ENCODE assay signal across 8 cellular contexts in the genomic region with DNA sequence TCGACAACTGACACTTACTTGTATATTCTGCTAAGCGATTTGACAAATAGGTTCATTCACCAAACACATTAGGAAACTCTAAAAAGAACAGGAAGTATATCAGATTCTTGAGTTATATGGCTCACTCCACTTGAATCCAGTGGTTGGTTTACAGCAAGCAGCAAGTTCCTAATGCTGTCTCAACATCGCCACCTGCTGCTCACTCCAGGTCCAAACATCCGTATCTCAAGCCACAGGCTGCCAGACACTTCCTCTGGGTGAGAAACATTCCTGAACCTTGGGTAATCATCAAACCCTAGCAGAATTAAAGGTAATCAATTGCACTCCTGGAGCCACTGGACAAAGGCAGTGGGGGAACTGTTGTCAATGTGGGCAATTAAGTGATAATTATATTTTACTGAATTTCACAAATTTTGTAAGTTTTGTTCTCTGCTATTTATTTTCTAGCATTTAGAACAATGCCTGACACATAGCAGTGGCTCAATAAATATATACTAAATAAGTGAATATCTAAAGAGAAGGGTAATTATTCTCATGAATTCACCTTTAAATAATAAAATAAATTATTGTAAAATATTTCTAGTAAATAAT.
A peak's percentile ranks its signal among the peaks of the same experiment; 100 is the strongest.
DNase-seq lines count a peak whose midpoint lies in the region; ATAC-seq lines count a peak whose summit lies in the region.

No MANE protein-coding gene starts in this region.

- ATAC-seq in GM19328 (IDR thresholded peaks at IDR 0.05; ENCODE audit: unreplicated experiment) (peak; percentile 81), HG03442 (IDR thresholded peaks at IDR 0.05; ENCODE audit: unreplicated experiment) (peak; percentile 93), memory B cell (ENCODE audit: low read depth) (peak; percentile 74)

- intact Hi-C loops in activated CD4-positive, alpha-beta memory T cell treated with anti-CD3 and anti-CD28 coated beads for 36 hours (cut with micrococcal nuclease) = loop anchor here (1.0 to 10.0 kb wide), 7 partner anchors 23 to 800 kb away; partner anchors contain the start of gene RBM45

- no peaks in the 10 kb centered on the region for H3K9me3 Mint-ChIP-seq in activated CD4-positive, alpha-beta memory T cell treated with anti-CD3 and anti-CD28 coated beads for 36 hours
- no peaks in the 10 kb centered on the region for H3K9me3 Mint-ChIP-seq in memory B cell

- H3K27ac Mint-ChIP-seq in activated CD4-positive, alpha-beta memory T cell treated with anti-CD3 and anti-CD28 coated beads for 36 hours = no peak overlapping the region
- no peak overlapping the region for H3K27ac Mint-ChIP-seq in memory B cell

- CTCF ChIA-PET in activated CD4-positive, alpha-beta memory T cell treated with anti-CD3 and anti-CD28 coated beads for 36 hours (lab: Charles Lee) = interaction anchor here (1.1 to 2.4 kb wide), 10 partner anchors 9 to 802 kb away, joined by 3 to 11 read pairs (median 6); partner anchors contain the start of gene RBM45

- no peaks in the 10 kb centered on the region for H3K36me3 Mint-ChIP-seq in activated CD4-positive, alpha-beta memory T cell treated with anti-CD3 and anti-CD28 coated beads for 36 hours
- H3K36me3 Mint-ChIP-seq in memory B cell = peaks cover 12% of the 10 kb centered on the region

- no peaks in the 10 kb centered on the region for H3K4me1 ChIP-seq in effector memory CD4-positive, alpha-beta T cell (ENCODE audit: control insufficient read depth, insufficient read depth, low read length, poor library complexity, severe bottlenecking)

- H3K27me3 Mint-ChIP-seq in activated CD4-positive, alpha-beta memory T cell treated with anti-CD3 and anti-CD28 coated beads for 36 hours = no peaks in the 10 kb centered on the region
- no peaks in the 10 kb centered on the region for H3K27me3 Mint-ChIP-seq in memory B cell

- peaks cover 6% of the 10 kb centered on the region for H3K4me1 Mint-ChIP-seq in activated CD4-positive, alpha-beta memory T cell treated with anti-CD3 and anti-CD28 coated beads for 36 hours (ENCODE audit: low read depth)
- peaks cover 12% of the 10 kb centered on the region for H3K4me1 Mint-ChIP-seq in memory B cell

- no peak overlapping the region for H3K4me3 Mint-ChIP-seq in activated CD4-positive, alpha-beta memory T cell treated with anti-CD3 and anti-CD28 coated beads for 36 hours
- no peak overlapping the region for H3K4me3 Mint-ChIP-seq in memory B cell

- no peak overlapping the region for H3K27ac ChIP-seq in effector memory CD4-positive, alpha-beta T cell (ENCODE audit: insufficient read depth, low read length, poor library complexity, severe bottlenecking)

- H3K4me3 ChIP-seq in effector memory CD4-positive, alpha-beta T cell (ENCODE audit: insufficient read depth, low read depth, low read length, poor library complexity, severe bottlenecking) = no peak overlapping the region

- peak; percentile 86 for DNase-seq in CD1c-positive myeloid dendritic cell (ENCODE audit: extremely low spot score)
- DNase-seq in NCI-H748 (lab: John Stamatoyannopoulos, UW; ENCODE audit: unreplicated experiment) = peak; percentile 81
- peak; percentile 79 for DNase-seq in activated CD4-positive, alpha-beta memory T cell treated with anti-CD3 and anti-CD28 coated beads for 36 hours
- peak; percentile 4 to 38 (median 13) for DNase-seq in effector memory CD4-positive, alpha-beta T cell
- DNase-seq in memory B cell (ENCODE audit: low spot score in 2 of 2) = peak; percentile 44 to 50
- DNase-seq in stimulated activated CD8-positive, alpha-beta memory T cell treated with anti-CD3 and anti-CD28 coated beads, Interleukin-15, amount 100 ng/mL, for 48 hours (ENCODE audit: low read depth in 2 of 2) = peak; percentile 45 to 50

- H3K27me3 ChIP-seq in effector memory CD4-positive, alpha-beta T cell (replicated peaks; ENCODE audit: control insufficient read depth, insufficient read depth, low read length, poor library complexity, severe bottlenecking) = no peaks in the 10 kb centered on the region

- H3K36me3 ChIP-seq in effector memory CD4-positive, alpha-beta T cell (ENCODE audit: control insufficient read depth, insufficient read depth, low read length) = no peaks in the 10 kb centered on the region

- H3K9me3 ChIP-seq in effector memory CD4-positive, alpha-beta T cell (ENCODE audit: control insufficient read depth, low read length) = no peaks in the 10 kb centered on the region

- POLR2A ChIA-PET in activated CD4-positive, alpha-beta memory T cell treated with anti-CD3 and anti-CD28 coated beads for 36 hours (lab: Charles Lee) = interaction anchor here (0.5 kb wide), 1 partner anchor 237 kb away, joined by 5 read pairs; no protein-coding TSS in a partner anchor

Comparison
In these comparisons a context has a peak if more than half of its experiments do, and no peak if none do; other contexts are left out.
1. DNase-seq: peak in every context shown above with its lines; median percentile 86 in CD1c-positive myeloid dendritic cell; 81 in NCI-H748; 79 in activated CD4-positive, alpha-beta memory T cell treated with anti-CD3 and anti-CD28 coated beads for 36 hours; 48 in stimulated activated CD8-positive, alpha-beta memory T cell treated with anti-CD3 and anti-CD28 coated beads, Interleukin-15, amount 100 ng/mL, for 48 hours; 47 in memory B cell; 13 in effector memory CD4-positive, alpha-beta T cell.